ENCODE assay signal across 13 cellular contexts in genomic region chr5:36374275-36374862, GRCh38.
DNase-seq lines count a peak whose midpoint lies in the region; ATAC-seq and TF ChIP-seq lines count a peak whose summit lies in the region.
"Had no signal": no experiment of that assay in that cellular context is flagged by ENCODE, and none has a peak within 500 bp of the region (broad histone marks: within the 10 kb centered on the region; RNA-seq: fewer than 3 reads in every experiment).

No MANE protein-coding gene starts in this region.

- H3K27me3 ChIP-seq in GM23248 (replicated peaks; ENCODE audit: insufficient read depth) (no peaks in the 10 kb centered on the region), suprapubic skin (no peaks in the 10 kb centered on the region), prostate gland (replicated peaks; ENCODE audit: insufficient read depth) (no peaks in the 10 kb centered on the region)

- no peak for TF ChIP-seq EP300 in suprapubic skin (IDR thresholded peaks at IDR 0.05)

- H3K4me1 ChIP-seq in GM23248 (ENCODE audit: insufficient read depth) (peaks cover 30% of the 10 kb centered on the region), suprapubic skin (peaks cover 21% of the 10 kb centered on the region), prostate gland (replicated peaks) (no peaks in the 10 kb centered on the region)

- no peaks in the 10 kb centered on the region for H3K9me2 ChIP-seq in GM23248 (ENCODE audit: insufficient read depth)

- peak; percentile 93 for DNase-seq in GM23248
- peak; percentile 89 for DNase-seq in astrocyte of the spinal cord (ENCODE audit: low read depth, low spot score)
- peak; percentile 89 for DNase-seq in glomerular visceral epithelial cell (ENCODE audit: extremely low spot score)
- no peak for DNase-seq in suprapubic skin (ENCODE audit: low spot score in 2 of 2)
- DNase-seq in activated CD4-positive, CD25-positive, alpha-beta regulatory T cell treated with anti-CD3 and anti-CD28 coated beads, Interleukin-2, amount 50 U/mL, for 72 hours, result no peak
- DNase-seq in prostate gland (ENCODE audit: low spot score), result no peak
- no peak for DNase-seq in NOMO-1 treated with DMSO at 0.1 percent for 48 hours (lab: John Stamatoyannopoulos, UW; ENCODE audit: unreplicated experiment)
- DNase-seq: activated CD8-positive, alpha-beta memory T cell treated with anti-CD3 and anti-CD28 coated beads, Interleukin-2, amount 50 U/mL, for 4 hours; activated naive CD8-positive, alpha-beta T cell treated with anti-CD3 and anti-CD28 coated beads, Interleukin-2, amount 50 U/mL, for 24 hours; DMS79; erythroblast; T-helper 2 cell had no signal

- intact Hi-C loops in prostate gland (cut with DNase I), result no loop called here

- TF ChIP-seq CTCF in astrocyte of the spinal cord (IDR thresholded peaks at IDR 0.05; ENCODE audit: low read depth, low read length) (no peak), suprapubic skin (IDR thresholded peaks at IDR 0.05) (no peak), prostate gland (IDR thresholded peaks at IDR 0.05) (no peak)

- WGBS in GM23248 (ENCODE audit: low coverage in 1 of 2, low lambda C conversion rate in 2 of 2, missing lambda C conversion rate in 2 of 2), 2 experiments, result 40 to 50% methylated on average over 3 of the region's 3 CpGs
- WGBS in suprapubic skin, result 74% methylated on average over 3 of the region's 3 CpGs
- WGBS in prostate gland, result 73% methylated on average over 3 of the region's 3 CpGs

- H3K4me3 ChIP-seq in GM23248 (peak overlapping the region; percentile 15; the same call in 1 of the 2 replicates), astrocyte of the spinal cord (ENCODE audit: low read depth, low read length) (no peak overlapping the region), suprapubic skin (no peak overlapping the region), prostate gland (no peak overlapping the region)

- in situ Hi-C loops in GM23248 (cut with MboI) (no loop called here), astrocyte of the spinal cord (cut with HindIII; ENCODE audit: low sequenced_read_pairs) (no loop called here)

- no peak for ATAC-seq in HG02981 (IDR thresholded peaks at IDR 0.05; ENCODE audit: unreplicated experiment)
- ATAC-seq: activated naive CD8-positive, alpha-beta T cell treated with anti-CD3 and anti-CD28 coated beads, Interleukin-2, amount 50 U/mL, for 24 hours had no signal

- H3K27ac ChIP-seq in GM23248 (peak overlapping the region; percentile 77), suprapubic skin (peak overlapping the region; percentile 83), prostate gland (no peak overlapping the region)

- no peak for TF ChIP-seq POLR2A in suprapubic skin (IDR thresholded peaks at IDR 0.05)
- no peak for TF ChIP-seq POLR2A in prostate gland (IDR thresholded peaks at IDR 0.05)

- peak overlapping the region; percentile 25 for H3K9ac ChIP-seq in GM23248

- no peaks in the 10 kb centered on the region for H3K36me3 ChIP-seq in GM23248 (ENCODE audit: low read depth)
- H3K36me3 ChIP-seq in suprapubic skin, result no peaks in the 10 kb centered on the region
- H3K36me3 ChIP-seq in prostate gland, result no peaks in the 10 kb centered on the region

- H4K20me1 ChIP-seq in GM23248 (ENCODE audit: insufficient read depth), result no peaks in the 10 kb centered on the region

- H3K79me2 ChIP-seq in GM23248 (ENCODE audit: insufficient read depth), result no peaks in the 10 kb centered on the region

- H2AFZ ChIP-seq in GM23248, result no peak overlapping the region

- H3K4me2 ChIP-seq in GM23248 (ENCODE audit: unreplicated experiment), result peak overlapping the region; percentile 35

- no peaks in the 10 kb centered on the region for H3K9me3 ChIP-seq in GM23248 (ENCODE audit: low read depth)
- H3K9me3 ChIP-seq in suprapubic skin, result no peaks in the 10 kb centered on the region
- H3K9me3 ChIP-seq in prostate gland, result no peaks in the 10 kb centered on the region

- H3F3A ChIP-seq in GM23248 (ENCODE audit: insufficient read depth), result peaks cover 19% of the 10 kb centered on the region

Comparison
In these comparisons a context has a peak if more than half of its experiments do, and no peak if none do; other contexts are left out.
1. DNase-seq: peak in GM23248 (single experiment), astrocyte of the spinal cord (single experiment) and glomerular visceral epithelial cell (single experiment); none in suprapubic skin (0 of 2), activated CD4-positive, CD25-positive, alpha-beta regulatory T cell treated with anti-CD3 and anti-CD28 coated beads, Interleukin-2, amount 50 U/mL, for 72 hours (single experiment), prostate gland (single experiment) and NOMO-1 treated with DMSO at 0.1 percent for 48 hours (single experiment).
2. H3K27ac ChIP-seq: peak in GM23248 (single experiment) and suprapubic skin (single experiment); none in prostate gland (0 of 2).